In the genomic region with DNA sequence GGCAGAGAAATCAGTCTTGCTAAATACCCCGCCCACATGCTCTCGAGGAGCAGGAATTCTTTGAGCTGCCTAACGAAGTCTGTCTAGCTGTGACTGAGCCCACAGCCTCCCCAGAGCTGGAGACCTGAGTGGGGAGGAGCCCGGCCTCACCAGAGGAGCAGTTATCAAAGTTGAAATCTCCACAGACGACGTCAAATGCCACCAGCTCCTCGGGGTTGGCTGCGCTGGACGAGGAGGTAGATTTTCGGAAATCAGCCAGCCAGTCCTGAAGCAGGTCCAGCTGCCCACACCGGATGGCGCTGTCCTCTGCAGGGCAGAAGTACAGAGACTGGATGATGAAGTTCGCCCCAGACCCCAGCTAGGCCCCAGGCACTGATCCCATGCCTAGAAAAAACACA, we compare ENCODE assay signal across 9 cellular contexts. TPM values are rescaled to one million over a fixed set of nuclear protein-coding genes. Genes with fewer than 3 reads are reported as not detected.
DNase-seq lines count a peak whose midpoint lies in the region; ATAC-seq and TF ChIP-seq lines count a peak whose summit lies in the region.
"Had no signal": no experiment of that assay in that cellular context is flagged by ENCODE, and none has a peak within 500 bp of the region (broad histone marks: within the 10 kb centered on the region; RNA-seq: fewer than 3 reads in every experiment).

No MANE protein-coding gene starts in this region.

- WGBS in heart left ventricle, 4 donors, result 50 to 66% (median 56%) methylated on average over 10 to 13 of the region's 13 CpGs

- H3K4me1 ChIP-seq in MM.1S (ENCODE audit: low read length), result peaks cover 23% of the 10 kb centered on the region
- H3K4me1 ChIP-seq in heart left ventricle, result peaks cover 0 to 4% (median 0%) of the 10 kb centered on the region in 12 donors
- H3K4me1 ChIP-seq: uterus had no signal

- peaks cover 3% of the 10 kb centered on the region for H3K4me1 Mint-ChIP-seq in osteocyte (ENCODE audit: unreplicated experiment)

- H3K9me3 Mint-ChIP-seq in osteocyte (ENCODE audit: unreplicated experiment), result no peaks in the 10 kb centered on the region

- H3K9me3 ChIP-seq in MM.1S (replicated peaks; ENCODE audit: insufficient read depth, low read length) (no peaks in the 10 kb centered on the region), heart left ventricle (no peaks in the 10 kb centered on the region)
- H3K9me3 ChIP-seq: uterus had no signal

- no peak overlapping the region for H3K4me3 Mint-ChIP-seq in osteocyte (ENCODE audit: unreplicated experiment)

- no peak overlapping the region for H3K27ac Mint-ChIP-seq in osteocyte (ENCODE audit: unreplicated experiment)

- no peaks in the 10 kb centered on the region for H3K9me2 ChIP-seq in MM.1S (replicated peaks; ENCODE audit: insufficient read depth, low read length)

- peaks cover 5% of the 10 kb centered on the region; the same call in 1 of the 2 replicates for H3K79me2 ChIP-seq in MM.1S (ENCODE audit: low read length)

- H3K4me2 ChIP-seq in MM.1S (ENCODE audit: low read depth, low read length), result no peak overlapping the region

- ATAC-seq in heart left ventricle (no peak), GM21360 (IDR thresholded peaks at IDR 0.05; ENCODE audit: unreplicated experiment) (no peak)

- H3K27ac ChIP-seq in MM.1S (ENCODE audit: low read length) (no peak overlapping the region), heart left ventricle (no peak overlapping the region)
- H3K27ac ChIP-seq: uterus had no signal

- H3K27me3 Mint-ChIP-seq in osteocyte (ENCODE audit: unreplicated experiment), result no peaks in the 10 kb centered on the region

- H3K4me3 ChIP-seq in MM.1S (ENCODE audit: low read length) (no peak overlapping the region), epithelial cell of proximal tubule (ENCODE audit: low read depth, low read length) (no peak overlapping the region), heart left ventricle (no peak overlapping the region)
- H3K4me3 ChIP-seq: uterus had no signal

- H3K36me3 ChIP-seq in MM.1S (replicated peaks; ENCODE audit: insufficient read depth, low read length) (no peaks in the 10 kb centered on the region), heart left ventricle (peaks cover 0 to 6% (median 0%) of the 10 kb centered on the region in 9 donors)
- H3K36me3 ChIP-seq: uterus had no signal

- peaks cover 4% of the 10 kb centered on the region for H3K36me3 Mint-ChIP-seq in osteocyte (ENCODE audit: unreplicated experiment)

- intact Hi-C loops in heart left ventricle (cut with DNase I), result loop anchor here in 1 of 10 donors (10.0 kb wide), 1 partner anchor 150 kb away; no protein-coding TSS in a partner anchor

- no peaks in the 10 kb centered on the region for H3K27me3 ChIP-seq in MM.1S (replicated peaks; ENCODE audit: insufficient read depth, low read length)
- H3K27me3 ChIP-seq in heart left ventricle, result peaks cover 0 to 18% (median 0%) of the 10 kb centered on the region in 9 donors

- peak; percentile 12 for DNase-seq in ELR (ENCODE audit: low read depth)
- DNase-seq in MM.1S, result no peak
- no peak for DNase-seq in epithelial cell of proximal tubule (ENCODE audit: low read depth)
- DNase-seq in osteocyte (ENCODE audit: extremely low spot score, unreplicated experiment), result no peak
- DNase-seq in NCI-H82 treated with DMSO at 0.1 percent for 48 hours (lab: John Stamatoyannopoulos, UW; ENCODE audit: unreplicated experiment), result no peak
- no peak for DNase-seq in heart left ventricle
- DNase-seq: KG1, uterus had no signal

- H4K20me1 ChIP-seq in MM.1S (ENCODE audit: insufficient read depth, low read length), result no peaks in the 10 kb centered on the region

- peaks cover 18% of the 10 kb centered on the region for H3F3A ChIP-seq in MM.1S (ENCODE audit: insufficient read depth, low read length)

- TF ChIP-seq CTCF in MM.1S (IDR thresholded peaks at IDR 0.05; ENCODE audit: low read length) (peak; percentile 12; the same call in 1 of the 2 replicates), epithelial cell of proximal tubule (conservative IDR thresholded peaks at IDR 0.05; ENCODE audit: low read depth, low read length) (peak; percentile 26), osteocyte (IDR thresholded peaks at IDR 0.05) (peak; percentile 18), heart left ventricle (IDR thresholded peaks at IDR 0.05) (peak in 1 of 12 donors; percentile 11)

- TF ChIP-seq POLR2A in heart left ventricle (IDR thresholded peaks at IDR 0.05), result no peak

- H3K9ac ChIP-seq in MM.1S (ENCODE audit: low read length), result no peak overlapping the region

- no peak overlapping the region for H2AFZ ChIP-seq in MM.1S (ENCODE audit: low read length)

RNA-seq across cellular contexts. Expression of gene PRMT7, which starts 53.8 kb away (rescaled TPM):
- total RNA-seq in epithelial cell of proximal tubule (32.1 and 50.6 TPM in 2 replicates), osteocyte (38.4 and 43.5 TPM in 2 replicates), heart left ventricle (10 to 100 TPM; 21.9 to 34.0 (median 30.7) TPM)
- polyA plus RNA-seq in heart left ventricle, result 10 to 100 TPM; 21.0 to 37.4 TPM

RNA-seq across cellular contexts. Expression of gene SLC7A6OS, which starts 53.9 kb away (rescaled TPM):
- total RNA-seq in epithelial cell of proximal tubule, result 10.3 and 14.2 TPM in 2 replicates
- total RNA-seq in osteocyte, result 14.2 and 18.4 TPM in 2 replicates
- total RNA-seq in heart left ventricle, result 10 to 100 TPM in 6 of 9 donors, 1 to 10 TPM in 3; 8.1 to 16.2 (median 11.2) TPM
- polyA plus RNA-seq in heart left ventricle, result 1 to 10 TPM; 9.6 to 9.9 TPM
